8 cellular contexts compared by ENCODE assay signal in the genomic region with DNA sequence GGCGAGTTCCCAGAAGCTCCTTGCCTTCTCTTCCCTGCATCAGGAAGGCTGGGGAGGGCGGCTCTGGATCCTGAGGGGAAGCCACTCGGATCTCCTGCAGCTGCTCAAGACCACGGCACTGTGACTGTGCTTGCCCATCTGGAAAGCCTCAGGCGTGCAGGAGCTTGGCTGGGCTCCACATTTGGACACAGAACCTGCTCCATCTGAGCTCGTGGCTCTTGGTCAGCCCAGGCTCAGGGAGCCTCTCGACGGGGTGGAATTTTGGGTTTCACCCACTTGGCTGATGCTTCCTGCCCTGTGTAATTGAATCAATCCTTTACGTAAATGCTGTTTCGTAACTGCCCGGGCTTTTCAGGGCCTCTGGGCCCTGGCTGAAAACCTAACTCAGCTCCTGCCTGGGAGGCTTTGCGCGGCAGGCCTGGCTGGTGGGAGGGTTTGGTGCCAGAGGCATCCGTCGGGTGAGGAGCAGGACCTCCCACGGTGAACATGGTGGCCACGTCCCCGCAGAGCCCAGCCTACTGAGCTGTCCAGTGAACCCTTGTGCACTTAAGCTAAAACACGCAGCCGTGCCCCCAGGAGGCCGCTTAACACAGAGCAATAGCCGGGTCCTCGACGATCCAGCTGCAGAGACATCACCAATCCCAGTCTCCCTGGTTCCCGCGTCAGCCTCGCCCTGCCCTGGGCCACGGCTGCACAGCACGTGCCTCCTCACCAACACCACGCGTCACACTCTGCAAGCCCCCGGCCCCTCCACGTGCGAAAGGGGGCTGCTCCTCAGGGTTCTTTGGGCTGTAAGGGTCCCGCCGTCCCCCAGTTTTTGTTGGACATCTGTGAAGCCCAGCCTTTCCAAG.
DNase-seq lines count a peak whose midpoint lies in the region; ATAC-seq and TF ChIP-seq lines count a peak whose summit lies in the region.

No MANE protein-coding gene starts in this region.

- TF ChIP-seq CTCF in esophagus squamous epithelium (IDR thresholded peaks at IDR 0.05): no peak

- H3K36me3 ChIP-seq in esophagus squamous epithelium (no peaks in the 10 kb centered on the region), muscle layer of duodenum (ENCODE audit: control insufficient read depth in 1 of 2, insufficient read depth in 2 of 2, low read length in 2 of 2) (no peaks in the 10 kb centered on the region)

- no peak for ATAC-seq in activated CD4-positive, CD25-positive, alpha-beta regulatory T cell treated with anti-CD3 and anti-CD28 coated beads, Interleukin-2, amount 50 U/mL, for 24 hours

- no peak for TF ChIP-seq POLR2A in esophagus squamous epithelium (IDR thresholded peaks at IDR 0.05)

- no peak overlapping the region for H3K4me3 Mint-ChIP-seq in activated CD4-positive, alpha-beta memory T cell treated with anti-CD3 and anti-CD28 coated beads for 36 hours

- WGBS in esophagus squamous epithelium, 2 donors: 63 to 64% methylated on average over 23 to 25 of the region's 36 CpGs

- H3K27ac Mint-ChIP-seq in activated CD4-positive, alpha-beta memory T cell treated with anti-CD3 and anti-CD28 coated beads for 36 hours: no peak overlapping the region

- CTCF ChIA-PET in activated CD4-positive, alpha-beta memory T cell treated with anti-CD3 and anti-CD28 coated beads for 36 hours (lab: Charles Lee): no interaction called here

- peaks cover 3 to 32% (median 19%) of the 10 kb centered on the region in 3 donors for H3K4me1 ChIP-seq in esophagus squamous epithelium
- peaks cover 0 to 12% of the 10 kb centered on the region in 2 donors for H3K4me1 ChIP-seq in muscle layer of duodenum (ENCODE audit: control insufficient read depth in 1 of 2, insufficient read depth in 2 of 2, low read length in 2 of 2)

- POLR2A ChIA-PET in activated CD4-positive, alpha-beta memory T cell treated with anti-CD3 and anti-CD28 coated beads for 36 hours (lab: Charles Lee): no interaction called here

- H3K36me3 Mint-ChIP-seq in activated CD4-positive, alpha-beta memory T cell treated with anti-CD3 and anti-CD28 coated beads for 36 hours: no peaks in the 10 kb centered on the region

- peak; percentile 11 for DNase-seq in activated CD4-positive, CD25-positive, alpha-beta regulatory T cell treated with anti-CD3 and anti-CD28 coated beads, Interleukin-2, amount 50 U/mL, for 72 hours
- DNase-seq in esophagus squamous epithelium (lab: John Stamatoyannopoulos, UW): no peak
- DNase-seq in ureter (ENCODE audit: low spot score): peak; percentile 85
- DNase-seq in COLO668 (lab: John Stamatoyannopoulos, UW; ENCODE audit: unreplicated experiment): no peak
- DNase-seq in hepatic stellate cell (ENCODE audit: low spot score): no peak
- DNase-seq in activated CD4-positive, alpha-beta memory T cell treated with anti-CD3 and anti-CD28 coated beads for 36 hours: no peak

- H3K9me3 Mint-ChIP-seq in activated CD4-positive, alpha-beta memory T cell treated with anti-CD3 and anti-CD28 coated beads for 36 hours: no peaks in the 10 kb centered on the region

- peaks cover 0 to 32% (median 0%) of the 10 kb centered on the region in 4 donors for H3K27me3 ChIP-seq in esophagus squamous epithelium
- H3K27me3 ChIP-seq in muscle layer of duodenum (ENCODE audit: low read depth, low read length): no peaks in the 10 kb centered on the region

- H3K27ac ChIP-seq in esophagus squamous epithelium: peak overlapping the region; percentile 28 to 90 (median 68)
- peak overlapping the region; percentile 50 for H3K27ac ChIP-seq in muscle layer of duodenum (ENCODE audit: low read length)

- no peaks in the 10 kb centered on the region for H3K27me3 Mint-ChIP-seq in activated CD4-positive, alpha-beta memory T cell treated with anti-CD3 and anti-CD28 coated beads for 36 hours

- no peaks in the 10 kb centered on the region for H3K4me1 Mint-ChIP-seq in activated CD4-positive, alpha-beta memory T cell treated with anti-CD3 and anti-CD28 coated beads for 36 hours (ENCODE audit: low read depth)

- H3K9me3 ChIP-seq in esophagus squamous epithelium: no peaks in the 10 kb centered on the region
- no peaks in the 10 kb centered on the region for H3K9me3 ChIP-seq in muscle layer of duodenum (ENCODE audit: control insufficient read depth in 1 of 2, low read length in 2 of 2)

- H3K4me3 ChIP-seq in esophagus squamous epithelium (no peak overlapping the region), muscle layer of duodenum (ENCODE audit: low read depth in 1 of 2, low read length in 2 of 2) (no peak overlapping the region)

- intact Hi-C loops in esophagus squamous epithelium (cut with DNase I): no loop called here
- intact Hi-C loops in activated CD4-positive, alpha-beta memory T cell treated with anti-CD3 and anti-CD28 coated beads for 36 hours (cut with micrococcal nuclease): no loop called here

Comparison
In these comparisons a context has a peak if more than half of its experiments do, and no peak if none do; other contexts are left out.
1. DNase-seq: peak in activated CD4-positive, CD25-positive, alpha-beta regulatory T cell treated with anti-CD3 and anti-CD28 coated beads, Interleukin-2, amount 50 U/mL, for 72 hours (single experiment) and ureter (single experiment); none in esophagus squamous epithelium (single experiment), COLO668 (single experiment), hepatic stellate cell (single experiment) and activated CD4-positive, alpha-beta memory T cell treated with anti-CD3 and anti-CD28 coated beads for 36 hours (single experiment).